29 cellular contexts compared by ENCODE assay signal in the genomic region with DNA sequence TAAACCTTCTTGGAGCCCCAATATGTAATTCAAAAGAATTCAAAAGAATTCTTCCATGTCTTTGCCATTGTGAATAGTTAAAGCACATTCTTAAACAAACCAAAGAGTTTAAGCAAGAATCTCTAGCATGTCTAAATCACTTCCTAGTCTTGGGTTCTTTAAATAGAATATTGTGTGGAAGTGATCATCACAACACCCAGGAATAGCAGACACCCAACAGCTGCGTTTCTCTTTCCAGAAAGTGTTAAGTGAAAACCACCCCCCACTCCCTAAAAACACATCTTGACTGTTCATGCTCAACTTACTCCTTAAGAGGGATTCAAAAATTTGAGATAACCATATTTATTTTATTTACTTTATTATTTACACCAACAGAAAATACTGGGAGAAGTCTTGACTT.
"Had no signal": no experiment of that assay in that cellular context is flagged by ENCODE, and none has a peak within 500 bp of the region (broad histone marks: within the 10 kb centered on the region; RNA-seq: fewer than 3 reads in every experiment).

No MANE protein-coding gene starts in this region.

- DNase-seq: activated CD4-positive, alpha-beta memory T cell treated with anti-CD3 and anti-CD28 coated beads, Interleukin-2, amount 10 ng/mL, durations not matched to agents 7 days and 5 days; activated CD4-positive, alpha-beta T cell treated with anti-CD3 and anti-CD28 coated beads for 1 hour; activated CD4-positive, alpha-beta T cell treated with anti-CD3 and anti-CD28 coated beads for 4 hours; activated CD4-positive, alpha-beta T cell treated with anti-CD3 and anti-CD28 coated beads, Interleukin-2, amount 10 ng/mL, durations not matched to agents 7 days and 5 days; activated CD4-positive, alpha-beta T cell treated with anti-CD3 and anti-CD28 coated beads, Interleukin-2, amount 50 U/mL, for 4 hours; activated CD8-positive, alpha-beta memory T cell treated with anti-CD3 and anti-CD28 coated beads, Interleukin-2, amount 50 U/mL, for 48 hours; activated gamma-delta T cell; activated naive CD4-positive, alpha-beta T cell; activated naive CD4-positive, alpha-beta T cell treated with anti-CD3 and anti-CD28 coated beads, Interleukin-2, amount 10 ng/mL, durations not matched to agents 7 days and 5 days; activated naive CD8-positive, alpha-beta T cell treated with anti-CD3 and anti-CD28 coated beads, Interleukin-2, amount 10 ng/mL, durations not matched to agents 7 days and 5 days; activated T-cell treated with anti-CD3 and anti-CD28 coated beads for 4 hours; activated T-cell treated with anti-CD3 and anti-CD28 coated beads, Interleukin-2, amount 50 U/mL, for 24 hours; activated T-cell treated with anti-CD3 and anti-CD28 coated beads, Interleukin-2, amount 50 U/mL, for 72 hours; central memory CD4-positive, alpha-beta T cell; cerebellar nuclear complex; colonic mucosa; effector CD8-positive, alpha-beta T cell; esophagus squamous epithelium; foreskin melanocyte; T-helper 1 cell; T-helper 17 cell had no signal

- H3K4me1 ChIP-seq: ascending aorta, breast epithelium, colonic mucosa, esophagus squamous epithelium had no signal

- H3K27ac ChIP-seq: ascending aorta, breast epithelium, cardiac muscle cell, colonic mucosa, epithelial cell of prostate, esophagus squamous epithelium, gastroesophageal sphincter, VCaP had no signal

- H3K27me3 ChIP-seq: ascending aorta, breast epithelium, cardiac muscle cell, colonic mucosa had no signal

- H3K4me3 ChIP-seq: ascending aorta, breast epithelium, cardiac muscle cell, colonic mucosa, esophagus squamous epithelium, gastroesophageal sphincter had no signal

- H3K9me3 ChIP-seq: ascending aorta, breast epithelium, colonic mucosa, esophagus squamous epithelium, gastroesophageal sphincter had no signal

- ATAC-seq: activated naive CD4-positive, alpha-beta T cell treated with anti-CD3 and anti-CD28 coated beads, Interleukin-2, amount 50 U/mL, for 72 hours; activated T-cell treated with anti-CD3 and anti-CD28 coated beads, Interleukin-2, amount 50 U/mL, for 72 hours; gastroesophageal sphincter; T-helper 17 cell; WTC11 had no signal

- H3K36me3 ChIP-seq: ascending aorta, breast epithelium, cardiac muscle cell, colonic mucosa, esophagus squamous epithelium, gastroesophageal sphincter had no signal
